Comparison of ENCODE assay signal across 1 cellular context in genomic region chr12:77328326-77328725, GRCh38.
TF ChIP-seq lines count a peak whose summit lies in the region.

No MANE protein-coding gene starts in this region.

TF ChIP-seq in HepG2, 621 proteins besides CTCF, POLR2A, EP300 and RAD21:
- peak; percentile 21; the same call in 1 of the 2 replicates for TF ChIP-seq MNT (IDR thresholded peaks at IDR 0.05)
- TF ChIP-seq ZBTB42 (CRISPR knock-in tag; IDR thresholded peaks at IDR 0.05), result no peak
